Comparison of ENCODE assay signal across 11 cellular contexts in the genomic region with DNA sequence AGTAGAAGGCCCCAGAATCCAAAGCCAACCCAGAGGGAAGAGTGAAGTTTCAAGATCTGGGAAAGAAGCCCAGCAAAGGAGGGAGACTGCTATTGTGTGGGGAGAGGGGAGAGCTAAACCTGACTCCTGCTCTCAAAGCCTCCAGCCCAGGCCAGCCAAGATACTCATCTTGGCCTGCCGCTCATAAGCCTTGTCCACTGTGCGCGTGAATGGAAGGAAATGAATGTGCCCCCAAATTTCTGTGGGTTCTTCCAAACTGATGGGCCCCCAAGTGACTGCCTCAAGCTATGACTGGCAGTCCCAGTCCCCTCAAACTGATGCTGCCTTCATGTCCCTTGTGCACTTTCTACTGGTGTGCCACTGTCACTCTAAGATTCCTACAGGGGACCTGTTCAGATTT. TPM values are rescaled to one million over a fixed set of nuclear protein-coding genes. Genes with fewer than 3 reads are reported as not detected.
DNase-seq lines count a peak whose midpoint lies in the region; ATAC-seq and TF ChIP-seq lines count a peak whose summit lies in the region.
"Had no signal": no experiment of that assay in that cellular context is flagged by ENCODE, and none has a peak within 500 bp of the region (broad histone marks: within the 10 kb centered on the region; RNA-seq: fewer than 3 reads in every experiment).

No MANE protein-coding gene starts in this region.

- TF ChIP-seq RAD21 in neural cell (conservative IDR thresholded peaks at IDR 0.05): no peak

- H3K27me3 ChIP-seq in Panc1 (ENCODE audit: control insufficient read depth, insufficient read depth, low read length) (peaks cover 37% of the 10 kb centered on the region), esophagus (ENCODE audit: control insufficient read depth in 1 of 2, insufficient read depth in 2 of 2, low read length in 2 of 2) (no peaks in the 10 kb centered on the region), neural cell (ENCODE audit: insufficient read depth, low read depth, low read length) (no peaks in the 10 kb centered on the region)

- TF ChIP-seq CTCF in AG10803 (conservative IDR thresholded peaks at IDR 0.05; ENCODE audit: low read length) (no peak), Panc1 (IDR thresholded peaks at IDR 0.05) (no peak), neural cell (IDR thresholded peaks at IDR 0.05; ENCODE audit: poor library complexity, severe bottlenecking) (no peak)

- H3K36me3 ChIP-seq in Panc1 (ENCODE audit: control insufficient read depth, insufficient read depth, low read length) (no peaks in the 10 kb centered on the region), esophagus (ENCODE audit: control insufficient read depth in 2 of 2, insufficient read depth in 2 of 2, low read length in 1 of 2) (no peaks in the 10 kb centered on the region), neural cell (ENCODE audit: insufficient read depth, low read length) (peaks cover 5% of the 10 kb centered on the region)

- DNase-seq in AG10803 (ENCODE audit: low read depth) (no peak), Panc1 (ENCODE audit: low read depth, low spot score) (no peak), NCI-H69 (lab: John Stamatoyannopoulos, UW) (no peak), 8988T (no peak), germinal center (ENCODE audit: low spot score) (no peak)
- no peak for DNase-seq in effector CD8-positive, alpha-beta T cell (lab: John Stamatoyannopoulos, UW)
- DNase-seq: activated CD8-positive, alpha-beta T cell treated with anti-CD3 and anti-CD28 coated beads for 36 hours; Kasumi-1; substantia nigra had no signal

- POLR2A ChIA-PET in Panc1 (lab: Charles Lee): no interaction called here

- no peak for ATAC-seq in Panc1
- ATAC-seq: activated CD8-positive, alpha-beta T cell treated with anti-CD3 and anti-CD28 coated beads for 36 hours had no signal

- H3F3A ChIP-seq in neural cell (ENCODE audit: insufficient read depth, low read length, poor library complexity, severe bottlenecking): no peaks in the 10 kb centered on the region

- H3K4me1 ChIP-seq in Panc1 (ENCODE audit: control insufficient read depth, insufficient read depth, low read length) (peaks cover 11% of the 10 kb centered on the region), esophagus (ENCODE audit: control insufficient read depth in 2 of 2, insufficient read depth in 2 of 2, low read length in 1 of 2) (peaks cover 2 to 12% of the 10 kb centered on the region in 2 donors)

- in situ Hi-C loops in Panc1 (cut with HindIII; ENCODE audit: low pct_unique_long_range_greater_than_20kb, low sequenced_read_pairs): no loop called here

- no peak for TF ChIP-seq EP300 in neural cell (conservative IDR thresholded peaks at IDR 0.05; ENCODE audit: poor library complexity, severe bottlenecking)

- peak overlapping the region; percentile 95 for H3K9ac ChIP-seq in neural cell (ENCODE audit: low read length)

- 58 to 60% methylated on average over 3 of the region's 3 CpGs for WGBS in esophagus, 2 donors

- no peaks in the 10 kb centered on the region for H3K9me2 ChIP-seq in neural cell (ENCODE audit: insufficient read depth, low read length)

- CTCF ChIA-PET in Panc1 (lab: Charles Lee): interaction anchor here (0.6 to 0.9 kb wide), 2 partner anchors 110 to 966 kb away, joined by 3 read pairs; no protein-coding TSS in a partner anchor

- H3K27ac ChIP-seq in Panc1 (ENCODE audit: low read length): no peak overlapping the region
- H3K27ac ChIP-seq in esophagus (ENCODE audit: low read depth in 2 of 2, low read length in 1 of 2): no peak overlapping the region
- H3K27ac ChIP-seq in neural cell (ENCODE audit: low read length): peak overlapping the region; percentile 8

- H3K79me2 ChIP-seq in neural cell (replicated peaks; ENCODE audit: insufficient read depth, low read length): peaks cover 65% of the 10 kb centered on the region

- H2AFZ ChIP-seq in neural cell (ENCODE audit: low read depth, low read length): no peak overlapping the region

- H3K4me3 ChIP-seq in AG10803 (ENCODE audit: low read length) (peak overlapping the region; percentile 82), Panc1 (ENCODE audit: low read depth in 2 of 2, low read length in 2 of 2) (peak overlapping the region; percentile 50 to 63; a peak in 1 of 4 replicates), esophagus (ENCODE audit: low read depth in 1 of 2, low read length in 2 of 2) (peak overlapping the region; percentile 79 to 84), neural cell (ENCODE audit: low read length) (peak overlapping the region; percentile 95)

- peaks cover 21% of the 10 kb centered on the region for H4K20me1 ChIP-seq in neural cell (ENCODE audit: insufficient read depth)

- H3K4me2 ChIP-seq in neural cell (ENCODE audit: low read length): peak overlapping the region; percentile 95

- intact Hi-C loops in Panc1 (cut with micrococcal nuclease; ENCODE audit: unreplicated experiment): loop anchor here (5.0 kb wide), 1 partner anchor 110 kb away; no protein-coding TSS in a partner anchor

- no TSS peak for BruUV-seq in Panc1 (replicated peaks; lab: Mats Ljungman, UMichigan)

- H3K9me3 ChIP-seq in Panc1 (ENCODE audit: control insufficient read depth, insufficient read depth, low read depth, low read length) (no peaks in the 10 kb centered on the region), esophagus (ENCODE audit: control insufficient read depth in 2 of 2, insufficient read depth in 1 of 2, low read depth in 1 of 2, low read length in 1 of 2) (no peaks in the 10 kb centered on the region), neural cell (ENCODE audit: low read length) (no peaks in the 10 kb centered on the region)

TF ChIP-seq in neural cell, 6 proteins besides CTCF, POLR2A, EP300 and RAD21:
- TF ChIP-seq EZH2 (IDR thresholded peaks at IDR 0.05; ENCODE audit: borderline replicate concordance, insufficient read depth, low read length, poor library complexity, severe bottlenecking) (no peak), MXI1 (conservative IDR thresholded peaks at IDR 0.05; ENCODE audit: poor library complexity, severe bottlenecking) (no peak), POLR2AphosphoS5 (IDR thresholded peaks at IDR 0.05) (no peak), TAF1 (IDR thresholded peaks at IDR 0.05; ENCODE audit: low read depth) (no peak), SMC3 (conservative IDR thresholded peaks at IDR 0.05; ENCODE audit: poor library complexity) (no peak)
- TF ChIP-seq, protein P1, sequence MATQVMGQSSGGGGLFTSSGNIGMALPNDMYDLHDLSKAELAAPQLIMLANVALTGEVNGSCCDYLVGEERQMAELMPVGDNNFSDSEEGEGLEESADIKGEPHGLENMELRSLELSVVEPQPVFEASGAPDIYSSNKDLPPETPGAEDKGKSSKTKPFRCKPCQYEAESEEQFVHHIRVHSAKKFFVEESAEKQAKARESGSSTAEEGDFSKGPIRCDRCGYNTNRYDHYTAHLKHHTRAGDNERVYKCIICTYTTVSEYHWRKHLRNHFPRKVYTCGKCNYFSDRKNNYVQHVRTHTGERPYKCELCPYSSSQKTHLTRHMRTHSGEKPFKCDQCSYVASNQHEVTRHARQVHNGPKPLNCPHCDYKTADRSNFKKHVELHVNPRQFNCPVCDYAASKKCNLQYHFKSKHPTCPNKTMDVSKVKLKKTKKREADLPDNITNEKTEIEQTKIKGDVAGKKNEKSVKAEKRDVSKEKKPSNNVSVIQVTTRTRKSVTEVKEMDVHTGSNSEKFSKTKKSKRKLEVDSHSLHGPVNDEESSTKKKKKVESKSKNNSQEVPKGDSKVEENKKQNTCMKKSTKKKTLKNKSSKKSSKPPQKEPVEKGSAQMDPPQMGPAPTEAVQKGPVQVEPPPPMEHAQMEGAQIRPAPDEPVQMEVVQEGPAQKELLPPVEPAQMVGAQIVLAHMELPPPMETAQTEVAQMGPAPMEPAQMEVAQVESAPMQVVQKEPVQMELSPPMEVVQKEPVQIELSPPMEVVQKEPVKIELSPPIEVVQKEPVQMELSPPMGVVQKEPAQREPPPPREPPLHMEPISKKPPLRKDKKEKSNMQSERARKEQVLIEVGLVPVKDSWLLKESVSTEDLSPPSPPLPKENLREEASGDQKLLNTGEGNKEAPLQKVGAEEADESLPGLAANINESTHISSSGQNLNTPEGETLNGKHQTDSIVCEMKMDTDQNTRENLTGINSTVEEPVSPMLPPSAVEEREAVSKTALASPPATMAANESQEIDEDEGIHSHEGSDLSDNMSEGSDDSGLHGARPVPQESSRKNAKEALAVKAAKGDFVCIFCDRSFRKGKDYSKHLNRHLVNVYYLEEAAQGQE (IDR thresholded peaks at IDR 0.05; ENCODE audit: borderline replicate concordance): no peak

RNA-seq across cellular contexts. Expression of a gene that starts 2.0 kb away (rescaled TPM):
- 0.98 TPM for total RNA-seq in Panc1 (2021; ENCODE audit: unreplicated experiment)
- polyA plus RNA-seq in Panc1 (2012; ENCODE audit: insufficient read length): 0.51 TPM
- polyA plus RNA-seq in esophagus (10 to 100 TPM; 12.6 to 25.5 TPM), neural cell (30.6 and 48.6 TPM in 2 replicates)
- 129 and 143 TPM in 2 replicates for polyA minus RNA-seq in neural cell
